In genomic region chr19:8373867-8374813, GRCh38 we compare ENCODE assay signal across 1 cellular context.
TF ChIP-seq lines count a peak whose summit lies in the region.

No MANE protein-coding gene starts in this region.

TF ChIP-seq in HepG2, 621 proteins besides CTCF, POLR2A, EP300 and RAD21 (continued from another document and continues in another):
- no peak for TF ChIP-seq ATF1 (CRISPR knock-in tag; IDR thresholded peaks at IDR 0.05)
- peak; percentile 86 for TF ChIP-seq ZNF788 (CRISPR knock-in tag; IDR thresholded peaks at IDR 0.05; ENCODE audit: borderline replicate concordance)
- TF ChIP-seq ZNF274 (CRISPR knock-in tag; IDR thresholded peaks at IDR 0.05) = peak; percentile 30; the same call in 1 of the 2 replicates
- TF ChIP-seq SALL1 (CRISPR knock-in tag; IDR thresholded peaks at IDR 0.05) = peak; percentile 85
- TF ChIP-seq KLF6 (CRISPR knock-in tag; IDR thresholded peaks at IDR 0.05) = 0 out of 2 replicates have a peak, but pooled peaks have one; percentile 42
- peak; percentile 58 to 77; a peak in 3 of 4 replicates for TF ChIP-seq HMGXB4 (CRISPR knock-in tag; IDR thresholded peaks at IDR 0.05; ENCODE audit: borderline replicate concordance in 1 of 2, low read depth in 1 of 2)
- 0 out of 2 replicates have a peak, but pooled peaks have one; percentile 26 for TF ChIP-seq ZFX (CRISPR knock-in tag; IDR thresholded peaks at IDR 0.05; ENCODE audit: low read depth)
- TF ChIP-seq ZNF564 (CRISPR knock-in tag; IDR thresholded peaks at IDR 0.05) = 0 out of 2 replicates have a peak, but pooled peaks have one; percentile 45
- peak; percentile 59; the same call in 1 of the 2 replicates for TF ChIP-seq ZBTB38 (CRISPR knock-in tag; IDR thresholded peaks at IDR 0.05)
- peak; percentile 75; the same call in 1 of the 2 replicates for TF ChIP-seq ZNF446 (CRISPR knock-in tag; IDR thresholded peaks at IDR 0.05)
- peak; percentile 86 for TF ChIP-seq ZNF614 (CRISPR knock-in tag; IDR thresholded peaks at IDR 0.05; ENCODE audit: borderline replicate concordance)
- TF ChIP-seq ZNF724P (CRISPR knock-in tag; IDR thresholded peaks at IDR 0.05; ENCODE audit: borderline replicate concordance) = 0 out of 2 replicates have a peak, but pooled peaks have one; percentile 44
- peak; percentile 87 for TF ChIP-seq HMG20A (CRISPR knock-in tag; IDR thresholded peaks at IDR 0.05; ENCODE audit: borderline replicate concordance)
- TF ChIP-seq ZNF619 (CRISPR knock-in tag; IDR thresholded peaks at IDR 0.05) = peak; percentile 26; the same call in 1 of the 2 replicates
- no peak for TF ChIP-seq DDIT3 (CRISPR knock-in tag; IDR thresholded peaks at IDR 0.05)
- TF ChIP-seq CEBPB (IDR thresholded peaks at IDR 0.05; ENCODE audit: borderline replicate concordance, low read depth, low read length) = no peak
- TF ChIP-seq, protein P1, sequence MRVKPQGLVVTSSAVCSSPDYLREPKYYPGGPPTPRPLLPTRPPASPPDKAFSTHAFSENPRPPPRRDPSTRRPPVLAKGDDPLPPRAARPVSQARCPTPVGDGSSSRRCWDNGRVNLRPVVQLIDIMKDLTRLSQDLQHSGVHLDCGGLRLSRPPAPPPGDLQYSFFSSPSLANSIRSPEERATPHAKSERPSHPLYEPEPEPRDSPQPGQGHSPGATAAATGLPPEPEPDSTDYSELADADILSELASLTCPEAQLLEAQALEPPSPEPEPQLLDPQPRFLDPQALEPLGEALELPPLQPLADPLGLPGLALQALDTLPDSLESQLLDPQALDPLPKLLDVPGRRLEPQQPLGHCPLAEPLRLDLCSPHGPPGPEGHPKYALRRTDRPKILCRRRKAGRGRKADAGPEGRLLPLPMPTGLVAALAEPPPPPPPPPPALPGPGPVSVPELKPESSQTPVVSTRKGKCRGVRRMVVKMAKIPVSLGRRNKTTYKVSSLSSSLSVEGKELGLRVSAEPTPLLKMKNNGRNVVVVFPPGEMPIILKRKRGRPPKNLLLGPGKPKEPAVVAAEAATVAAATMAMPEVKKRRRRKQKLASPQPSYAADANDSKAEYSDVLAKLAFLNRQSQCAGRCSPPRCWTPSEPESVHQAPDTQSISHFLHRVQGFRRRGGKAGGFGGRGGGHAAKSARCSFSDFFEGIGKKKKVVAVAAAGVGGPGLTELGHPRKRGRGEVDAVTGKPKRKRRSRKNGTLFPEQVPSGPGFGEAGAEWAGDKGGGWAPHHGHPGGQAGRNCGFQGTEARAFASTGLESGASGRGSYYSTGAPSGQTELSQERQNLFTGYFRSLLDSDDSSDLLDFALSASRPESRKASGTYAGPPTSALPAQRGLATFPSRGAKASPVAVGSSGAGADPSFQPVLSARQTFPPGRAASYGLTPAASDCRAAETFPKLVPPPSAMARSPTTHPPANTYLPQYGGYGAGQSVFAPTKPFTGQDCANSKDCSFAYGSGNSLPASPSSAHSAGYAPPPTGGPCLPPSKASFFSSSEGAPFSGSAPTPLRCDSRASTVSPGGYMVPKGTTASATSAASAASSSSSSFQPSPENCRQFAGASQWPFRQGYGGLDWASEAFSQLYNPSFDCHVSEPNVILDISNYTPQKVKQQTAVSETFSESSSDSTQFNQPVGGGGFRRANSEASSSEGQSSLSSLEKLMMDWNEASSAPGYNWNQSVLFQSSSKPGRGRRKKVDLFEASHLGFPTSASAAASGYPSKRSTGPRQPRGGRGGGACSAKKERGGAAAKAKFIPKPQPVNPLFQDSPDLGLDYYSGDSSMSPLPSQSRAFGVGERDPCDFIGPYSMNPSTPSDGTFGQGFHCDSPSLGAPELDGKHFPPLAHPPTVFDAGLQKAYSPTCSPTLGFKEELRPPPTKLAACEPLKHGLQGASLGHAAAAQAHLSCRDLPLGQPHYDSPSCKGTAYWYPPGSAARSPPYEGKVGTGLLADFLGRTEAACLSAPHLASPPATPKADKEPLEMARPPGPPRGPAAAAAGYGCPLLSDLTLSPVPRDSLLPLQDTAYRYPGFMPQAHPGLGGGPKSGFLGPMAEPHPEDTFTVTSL (CRISPR knock-in tag; IDR thresholded peaks at IDR 0.05; ENCODE audit: borderline replicate concordance) = peak; percentile 95
- peak; percentile 48; the same call in 1 of the 2 replicates for TF ChIP-seq ZNF574 (CRISPR knock-in tag; IDR thresholded peaks at IDR 0.05)
- TF ChIP-seq PHF21A (CRISPR knock-in tag; IDR thresholded peaks at IDR 0.05) = peak; percentile 96
- no peak for TF ChIP-seq ZNF570 (CRISPR knock-in tag; IDR thresholded peaks at IDR 0.05; ENCODE audit: borderline replicate concordance)
- peak; percentile 96 for TF ChIP-seq RARA (CRISPR knock-in tag; IDR thresholded peaks at IDR 0.05)
- peak; percentile 98 for TF ChIP-seq BHLHE40 (IDR thresholded peaks at IDR 0.05; ENCODE audit: low read length)
- TF ChIP-seq, protein P2, sequence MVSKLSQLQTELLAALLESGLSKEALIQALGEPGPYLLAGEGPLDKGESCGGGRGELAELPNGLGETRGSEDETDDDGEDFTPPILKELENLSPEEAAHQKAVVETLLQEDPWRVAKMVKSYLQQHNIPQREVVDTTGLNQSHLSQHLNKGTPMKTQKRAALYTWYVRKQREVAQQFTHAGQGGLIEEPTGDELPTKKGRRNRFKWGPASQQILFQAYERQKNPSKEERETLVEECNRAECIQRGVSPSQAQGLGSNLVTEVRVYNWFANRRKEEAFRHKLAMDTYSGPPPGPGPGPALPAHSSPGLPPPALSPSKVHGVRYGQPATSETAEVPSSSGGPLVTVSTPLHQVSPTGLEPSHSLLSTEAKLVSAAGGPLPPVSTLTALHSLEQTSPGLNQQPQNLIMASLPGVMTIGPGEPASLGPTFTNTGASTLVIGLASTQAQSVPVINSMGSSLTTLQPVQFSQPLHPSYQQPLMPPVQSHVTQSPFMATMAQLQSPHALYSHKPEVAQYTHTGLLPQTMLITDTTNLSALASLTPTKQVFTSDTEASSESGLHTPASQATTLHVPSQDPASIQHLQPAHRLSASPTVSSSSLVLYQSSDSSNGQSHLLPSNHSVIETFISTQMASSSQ (IDR thresholded peaks at IDR 0.05; ENCODE audit: low read depth) = peak; percentile 61; the same call in 1 of the 2 replicates
- TF ChIP-seq, protein P2 (CRISPR knock-in tag; IDR thresholded peaks at IDR 0.05; ENCODE audit: borderline replicate concordance) = no peak; the same call in 1 of the 2 replicates
- peak; percentile 96 for TF ChIP-seq FOXK1 (CRISPR knock-in tag; IDR thresholded peaks at IDR 0.05; ENCODE audit: borderline replicate concordance, low read depth)
- no peak for TF ChIP-seq SATB2 (CRISPR knock-in tag; IDR thresholded peaks at IDR 0.05)
- no peak for TF ChIP-seq ZNF260 (CRISPR knock-in tag; IDR thresholded peaks at IDR 0.05; ENCODE audit: borderline replicate concordance, low read depth)
- no peak for TF ChIP-seq ZNF136 (CRISPR knock-in tag; IDR thresholded peaks at IDR 0.05; ENCODE audit: low read depth)
- TF ChIP-seq SKI (IDR thresholded peaks at IDR 0.05; ENCODE audit: partially characterized antibody) = peak; percentile 93
- TF ChIP-seq, protein P3, sequence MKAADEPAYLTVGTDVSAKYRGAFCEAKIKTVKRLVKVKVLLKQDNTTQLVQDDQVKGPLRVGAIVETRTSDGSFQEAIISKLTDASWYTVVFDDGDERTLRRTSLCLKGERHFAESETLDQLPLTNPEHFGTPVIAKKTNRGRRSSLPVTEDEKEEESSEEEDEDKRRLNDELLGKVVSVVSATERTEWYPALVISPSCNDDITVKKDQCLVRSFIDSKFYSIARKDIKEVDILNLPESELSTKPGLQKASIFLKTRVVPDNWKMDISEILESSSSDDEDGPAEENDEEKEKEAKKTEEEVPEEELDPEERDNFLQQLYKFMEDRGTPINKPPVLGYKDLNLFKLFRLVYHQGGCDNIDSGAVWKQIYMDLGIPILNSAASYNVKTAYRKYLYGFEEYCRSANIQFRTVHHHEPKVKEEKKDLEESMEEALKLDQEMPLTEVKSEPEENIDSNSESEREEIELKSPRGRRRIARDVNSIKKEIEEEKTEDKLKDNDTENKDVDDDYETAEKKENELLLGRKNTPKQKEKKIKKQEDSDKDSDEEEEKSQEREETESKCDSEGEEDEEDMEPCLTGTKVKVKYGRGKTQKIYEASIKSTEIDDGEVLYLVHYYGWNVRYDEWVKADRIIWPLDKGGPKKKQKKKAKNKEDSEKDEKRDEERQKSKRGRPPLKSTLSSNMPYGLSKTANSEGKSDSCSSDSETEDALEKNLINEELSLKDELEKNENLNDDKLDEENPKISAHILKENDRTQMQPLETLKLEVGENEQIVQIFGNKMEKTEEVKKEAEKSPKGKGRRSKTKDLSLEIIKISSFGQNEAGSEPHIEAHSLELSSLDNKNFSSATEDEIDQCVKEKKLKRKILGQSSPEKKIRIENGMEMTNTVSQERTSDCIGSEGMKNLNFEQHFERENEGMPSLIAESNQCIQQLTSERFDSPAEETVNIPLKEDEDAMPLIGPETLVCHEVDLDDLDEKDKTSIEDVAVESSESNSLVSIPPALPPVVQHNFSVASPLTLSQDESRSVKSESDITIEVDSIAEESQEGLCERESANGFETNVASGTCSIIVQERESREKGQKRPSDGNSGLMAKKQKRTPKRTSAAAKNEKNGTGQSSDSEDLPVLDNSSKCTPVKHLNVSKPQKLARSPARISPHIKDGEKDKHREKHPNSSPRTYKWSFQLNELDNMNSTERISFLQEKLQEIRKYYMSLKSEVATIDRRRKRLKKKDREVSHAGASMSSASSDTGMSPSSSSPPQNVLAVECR (CRISPR knock-in tag; IDR thresholded peaks at IDR 0.05; ENCODE audit: borderline replicate concordance) = peak; percentile 55; the same call in 1 of the 2 replicates
- TF ChIP-seq ZKSCAN1 (IDR thresholded peaks at IDR 0.05; ENCODE audit: low read length) = peak; percentile 20; the same call in 1 of the 2 replicates
- TF ChIP-seq BCL6 (CRISPR knock-in tag; IDR thresholded peaks at IDR 0.05) = peak; percentile 92
- TF ChIP-seq HHEX (CRISPR knock-in tag; IDR thresholded peaks at IDR 0.05) = peak; percentile 58
- peak; percentile 98 for TF ChIP-seq FOXA3 (CRISPR knock-in tag; IDR thresholded peaks at IDR 0.05)
- TF ChIP-seq, protein P4, sequence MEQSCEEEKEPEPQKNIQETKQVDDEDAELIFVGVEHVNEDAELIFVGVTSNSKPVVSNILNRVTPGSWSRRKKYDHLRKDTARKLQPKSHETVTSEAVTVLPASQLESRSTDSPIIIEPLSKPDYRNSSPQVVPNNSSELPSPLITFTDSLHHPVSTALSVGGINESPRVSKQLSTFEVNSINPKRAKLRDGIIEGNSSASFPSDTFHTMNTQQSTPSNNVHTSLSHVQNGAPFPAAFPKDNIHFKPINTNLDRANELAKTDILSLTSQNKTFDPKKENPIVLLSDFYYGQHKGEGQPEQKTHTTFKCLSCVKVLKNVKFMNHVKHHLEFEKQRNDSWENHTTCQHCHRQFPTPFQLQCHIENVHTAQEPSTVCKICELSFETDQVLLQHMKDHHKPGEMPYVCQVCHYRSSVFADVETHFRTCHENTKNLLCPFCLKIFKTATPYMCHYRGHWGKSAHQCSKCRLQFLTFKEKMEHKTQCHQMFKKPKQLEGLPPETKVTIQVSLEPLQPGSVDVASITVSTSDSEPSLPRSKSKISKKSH (CRISPR knock-in tag; IDR thresholded peaks at IDR 0.05; ENCODE audit: borderline replicate concordance) = peak; percentile 91
